ENCODE assay signal across 20 cellular contexts in genomic region chrX:153863251-153863991, GRCh38. TPM values are rescaled to one million over a fixed set of nuclear protein-coding genes. Genes with fewer than 3 reads are reported as not detected.
"Had no signal": no experiment of that assay in that cellular context is flagged by ENCODE, and none has a peak within 500 bp of the region (broad histone marks: within the 10 kb centered on the region; RNA-seq: fewer than 3 reads in every experiment).

No MANE protein-coding gene starts in this region.

- H3K27ac ChIP-seq: epithelial cell of prostate, hepatocyte, pancreas, transverse colon, uterus had no signal

- ATAC-seq: activated CD4-positive, CD25-positive, alpha-beta regulatory T cell treated with anti-CD3 and anti-CD28 coated beads, Interleukin-2, amount 50 U/mL, for 24 hours; activated CD8-positive, alpha-beta T cell treated with anti-CD3 and anti-CD28 coated beads, Interleukin-2, amount 10 ng/mL, durations not matched to agents 7 days and 5 days; activated naive CD8-positive, alpha-beta T cell treated with anti-CD3 and anti-CD28 coated beads, Interleukin-2, amount 50 U/mL, for 24 hours; activated T-cell treated with anti-CD3 and anti-CD28 coated beads, Interleukin-2, amount 50 U/mL, for 4 hours; mucosa of descending colon; pancreas; stimulated activated naive CD8-positive, alpha-beta T cell treated with anti-CD3 and anti-CD28 coated beads, Interleukin-15, Interleukin-2, amounts not matched to agents 100 U/mL and 50 U/mL, for 24 hours had no signal

- H3K27me3 ChIP-seq: hepatocyte, transverse colon, uterus had no signal

- FAIRE-seq: colon, pancreas had no signal

- H3K79me2 ChIP-seq: hepatocyte had no signal

- H2AFZ ChIP-seq: hepatocyte had no signal

- H3K36me3 ChIP-seq: pancreas, transverse colon, uterus had no signal

- H3K4me3 ChIP-seq: hepatocyte, mucosa of descending colon, pancreas, transverse colon, uterus had no signal

- H3K9me3 ChIP-seq: mucosa of descending colon, pancreas, transverse colon, uterus had no signal

- H3K4me2 ChIP-seq: hepatocyte had no signal

- DNase-seq: activated CD4-positive, alpha-beta T cell treated with anti-CD3 and anti-CD28 coated beads, Interleukin-2, amount 10 ng/mL, durations not matched to agents 7 days and 5 days; activated CD8-positive, alpha-beta T cell treated with anti-CD3 and anti-CD28 coated beads, Interleukin-2, amount 10 ng/mL, durations not matched to agents 7 days and 5 days; activated naive CD4-positive, alpha-beta T cell treated with anti-CD3 and anti-CD28 coated beads for 36 hours; activated naive CD8-positive, alpha-beta T cell treated with anti-CD3 and anti-CD28 coated beads, Interleukin-2, amount 50 U/mL, for 24 hours; activated T-cell treated with anti-CD3 and anti-CD28 coated beads, Interleukin-2, amount 50 U/mL, for 4 hours; anterior cingulate cortex; endodermal cell; foreskin fibroblast; mucosa of descending colon; naive B cell; stimulated activated naive CD8-positive, alpha-beta T cell treated with anti-CD3 and anti-CD28 coated beads, Interleukin-15, Interleukin-2, amounts not matched to agents 100 U/mL and 50 U/mL, for 24 hours; transverse colon; uterus had no signal

- H3K4me1 ChIP-seq: pancreas, transverse colon, uterus had no signal

RNA-seq across cellular contexts. Expression of gene AVPR2, which starts 41.1 kb away (rescaled TPM):
- total RNA-seq: activated CD4-positive, alpha-beta T cell treated with anti-CD3 and anti-CD28 coated beads, Interleukin-2, amount 10 ng/mL, durations not matched to agents 7 days and 5 days; activated CD8-positive, alpha-beta T cell treated with anti-CD3 and anti-CD28 coated beads, Interleukin-2, amount 10 ng/mL, durations not matched to agents 7 days and 5 days; activated naive CD4-positive, alpha-beta T cell treated with anti-CD3 and anti-CD28 coated beads for 36 hours; activated T-cell treated with anti-CD3 and anti-CD28 coated beads, Interleukin-2, amount 50 U/mL, for 4 hours; endodermal cell; glomerular endothelial cell; hepatocyte; liver had no signal
- polyA plus RNA-seq: hepatocyte had no signal
